8 cellular contexts compared by ENCODE assay signal in genomic region chr7:134458806-134459698, GRCh38. TPM values are rescaled to one million over a fixed set of nuclear protein-coding genes. Genes with fewer than 3 reads are reported as not detected.
DNase-seq lines count a peak whose midpoint lies in the region; ATAC-seq lines count a peak whose summit lies in the region.

TSS of gene AKR1B1 (minus strand) at chr7:134459100. CDS start at chr7:134459062, 38 bp downstream.

- no peaks in the 10 kb centered on the region for H3K27me3 ChIP-seq in BLaER1
- no peaks in the 10 kb centered on the region for H3K27me3 ChIP-seq in effector memory CD4-positive, alpha-beta T cell (replicated peaks; ENCODE audit: control insufficient read depth, insufficient read depth, low read length, poor library complexity, severe bottlenecking)

- POLR2A ChIA-PET in activated CD8-positive, alpha-beta memory T cell treated with anti-CD3 and anti-CD28 coated beads for 36 hours (lab: Charles Lee), result interaction anchor here (1.0 kb wide), 1 partner anchor 233 kb away, joined by 3 read pairs; no protein-coding TSS in a partner anchor

- DNase-seq in GM19240 (ENCODE audit: insufficient read length, low spot score) (peak; percentile 96), NCI-H82 (lab: John Stamatoyannopoulos, UW) (peak; percentile 97), medulla oblongata (ENCODE audit: extremely low spot score) (peak; percentile 92)
- DNase-seq in effector memory CD4-positive, alpha-beta T cell, result peak; percentile 74 to 75 (median 74)
- DNase-seq in stimulated activated CD8-positive, alpha-beta memory T cell treated with anti-CD3 and anti-CD28 coated beads, Interleukin-12 subunit alpha, Interleukin-12 subunit beta, amount 100 ng/mL, for 24 hours (ENCODE audit: extremely low read depth), result peak; percentile 63

- ATAC-seq in HG03457 (IDR thresholded peaks at IDR 0.05; ENCODE audit: unreplicated experiment), result peak; percentile 88

- peak within 1 kb of the TSS; percentile 93 for H3K4me2 ChIP-seq in BLaER1

- H3K9me3 ChIP-seq in BLaER1, result peaks cover 16% of the 10 kb centered on the region
- no peaks in the 10 kb centered on the region for H3K9me3 ChIP-seq in effector memory CD4-positive, alpha-beta T cell (ENCODE audit: control insufficient read depth, low read length)

- peak within 1 kb of the TSS; percentile 97 for H3K4me3 ChIP-seq in BLaER1
- peak within 1 kb of the TSS; percentile 89 for H3K4me3 ChIP-seq in effector memory CD4-positive, alpha-beta T cell (ENCODE audit: insufficient read depth, low read depth, low read length, poor library complexity, severe bottlenecking)

- H3K36me3 ChIP-seq in BLaER1, result peaks cover 22% of the 10 kb centered on the region
- H3K36me3 ChIP-seq in effector memory CD4-positive, alpha-beta T cell (ENCODE audit: control insufficient read depth, insufficient read depth, low read length), result no peaks in the 10 kb centered on the region

- H4K20me1 ChIP-seq in BLaER1, result peaks cover 24% of the 10 kb centered on the region

- H3K9ac ChIP-seq in BLaER1, result peak within 1 kb of the TSS; percentile 90

- peaks cover 55% of the 10 kb centered on the region for H3K4me1 ChIP-seq in BLaER1
- peaks cover 5% of the 10 kb centered on the region for H3K4me1 ChIP-seq in effector memory CD4-positive, alpha-beta T cell (ENCODE audit: control insufficient read depth, insufficient read depth, low read length, poor library complexity, severe bottlenecking)

- CTCF ChIA-PET in activated CD8-positive, alpha-beta memory T cell treated with anti-CD3 and anti-CD28 coated beads for 36 hours (lab: Charles Lee), result interaction anchor here (1.2 to 2.6 kb wide), 7 partner anchors 11 to 88 kb away, joined by 3 to 11 read pairs (median 4); no protein-coding TSS in a partner anchor

- H3K27ac ChIP-seq in BLaER1, result peak within 1 kb of the TSS; percentile 90
- peak within 1 kb of the TSS; percentile 60 for H3K27ac ChIP-seq in effector memory CD4-positive, alpha-beta T cell (ENCODE audit: insufficient read depth, low read length, poor library complexity, severe bottlenecking)

RNA-seq across cellular contexts. Expression of gene AKR1B1, which starts in this region (rescaled TPM):
- 100 to 1,000 TPM; 122 TPM for total RNA-seq in activated CD8-positive, alpha-beta memory T cell treated with anti-CD3 and anti-CD28 coated beads for 36 hours

Comparison
In these comparisons a context has a peak if more than half of its experiments do, and no peak if none do; other contexts are left out.
1. Peak in every context shown above with its lines: DNase-seq, ATAC-seq, H3K4me3 ChIP-seq and H3K27ac ChIP-seq.